Comparison of ENCODE assay signal across 8 cellular contexts in genomic region chr1:52727114-52727586, GRCh38. TPM values are rescaled to one million over a fixed set of nuclear protein-coding genes. Genes with fewer than 3 reads are reported as not detected.
DNase-seq lines count a peak whose midpoint lies in the region; ATAC-seq and TF ChIP-seq lines count a peak whose summit lies in the region.

No MANE protein-coding gene starts in this region.

- H3K4me1 ChIP-seq in CD4-positive, CD25-positive, alpha-beta regulatory T cell (ENCODE audit: control insufficient read depth, insufficient read depth, low read length, poor library complexity, severe bottlenecking), result peaks cover 20% of the 10 kb centered on the region
- H3K4me1 ChIP-seq in prostate gland (replicated peaks), result no peaks in the 10 kb centered on the region

- ATAC-seq in CD4-positive, CD25-positive, alpha-beta regulatory T cell (ENCODE audit: low read depth in 2 of 2), result no peak
- ATAC-seq in left cardiac atrium (peak; percentile 24), HG03108 (IDR thresholded peaks at IDR 0.05; ENCODE audit: unreplicated experiment) (no peak)

- H3K27me3 ChIP-seq in CD4-positive, CD25-positive, alpha-beta regulatory T cell (ENCODE audit: control insufficient read depth, insufficient read depth, low read length), result peaks cover 3% of the 10 kb centered on the region
- H3K27me3 ChIP-seq in prostate gland (replicated peaks; ENCODE audit: insufficient read depth), result no peaks in the 10 kb centered on the region

- TF ChIP-seq POLR2A in prostate gland (IDR thresholded peaks at IDR 0.05), result peak; percentile 1

- H3K9me3 ChIP-seq in CD4-positive, CD25-positive, alpha-beta regulatory T cell (ENCODE audit: control insufficient read depth in 2 of 2, low read length in 2 of 2), result no peaks in the 10 kb centered on the region
- H3K9me3 ChIP-seq in prostate gland, result no peaks in the 10 kb centered on the region

- peak overlapping the region; percentile 95 to 97 (median 96) for H3K4me3 Mint-ChIP-seq in CD4-positive, CD25-positive, alpha-beta regulatory T cell

- peaks cover 16% of the 10 kb centered on the region for H3K27me3 Mint-ChIP-seq in CD4-positive, CD25-positive, alpha-beta regulatory T cell

- no peaks in the 10 kb centered on the region for H3K9me3 Mint-ChIP-seq in CD4-positive, CD25-positive, alpha-beta regulatory T cell

- no peak overlapping the region for H3K27ac ChIP-seq in CD4-positive, CD25-positive, alpha-beta regulatory T cell (ENCODE audit: insufficient read depth, low read length, poor library complexity, severe bottlenecking)
- H3K27ac ChIP-seq in prostate gland, result peak overlapping the region; percentile 80 to 83

- H3K36me3 Mint-ChIP-seq in CD4-positive, CD25-positive, alpha-beta regulatory T cell, result peaks cover 4% of the 10 kb centered on the region

- peak in 1 of 3 donors; percentile 14 for DNase-seq in CD4-positive, CD25-positive, alpha-beta regulatory T cell
- DNase-seq in HPDE6-E6E7 (ENCODE audit: extremely low spot score) (peak; percentile 4), left cardiac atrium (no peak), prostate gland (ENCODE audit: low spot score) (no peak), NCI-H2196 treated with DMSO at 0.1 percent for 48 hours (lab: John Stamatoyannopoulos, UW; ENCODE audit: unreplicated experiment) (no peak)
- DNase-seq in activated T-cell treated with anti-CD3 and anti-CD28 coated beads, Interleukin-2, amount 50 U/mL, for 48 hours, result peak; percentile 33
- DNase-seq in stimulated activated CD4-positive, alpha-beta T cell treated with anti-CD3 and anti-CD28 coated beads, Interleukin-1b, Interleukin-23, amount 100 ng/mL, for 48 hours, result no peak

- H3K4me3 ChIP-seq in CD4-positive, CD25-positive, alpha-beta regulatory T cell (ENCODE audit: low read depth, low read length), result peak overlapping the region; percentile 94
- peak overlapping the region; percentile 78 to 87 for H3K4me3 ChIP-seq in prostate gland

- H3K36me3 ChIP-seq in CD4-positive, CD25-positive, alpha-beta regulatory T cell (ENCODE audit: control insufficient read depth, insufficient read depth, low read length), result no peaks in the 10 kb centered on the region
- H3K36me3 ChIP-seq in prostate gland, result no peaks in the 10 kb centered on the region

- WGBS in prostate gland, result under 1% methylated on average over 14 of the region's 14 CpGs

- H3K27ac Mint-ChIP-seq in CD4-positive, CD25-positive, alpha-beta regulatory T cell, result peak overlapping the region; percentile 48 to 95 (median 93)

- intact Hi-C loops in left cardiac atrium (cut with DNase I) (no loop called here), prostate gland (cut with DNase I) (loop anchor here (10.0 kb wide), 1 partner anchor 468 kb away; the partner anchor contains the start of gene CPT2)

- peaks cover 15 to 58% (median 37%) of the 10 kb centered on the region in 4 donors for H3K4me1 Mint-ChIP-seq in CD4-positive, CD25-positive, alpha-beta regulatory T cell

- no peak for TF ChIP-seq CTCF in prostate gland (IDR thresholded peaks at IDR 0.05)

RNA-seq across cellular contexts. Expression of gene ZYG11B, which starts 0.9 kb away (rescaled TPM):
- total RNA-seq in CD4-positive, CD25-positive, alpha-beta regulatory T cell, result 21.1 TPM
- polyA plus RNA-seq in CD4-positive, CD25-positive, alpha-beta regulatory T cell, result 10 to 100 TPM; 13.6 to 16.5 (median 15.0) TPM
- 10 to 100 TPM; 47.2 to 50.0 TPM for total RNA-seq in left cardiac atrium
- 10 to 100 TPM; 38.6 to 65.5 TPM for total RNA-seq in prostate gland

RNA-seq across cellular contexts. Expression of gene COA7, which starts 29.0 kb away (rescaled TPM):
- total RNA-seq in CD4-positive, CD25-positive, alpha-beta regulatory T cell, result 5.4 TPM
- polyA plus RNA-seq in CD4-positive, CD25-positive, alpha-beta regulatory T cell, result 1 to 10 TPM; 2.4 to 4.6 (median 3.2) TPM
- total RNA-seq in left cardiac atrium (10 to 100 TPM; 15.3 to 24.3 TPM), prostate gland (1 to 10 TPM; 4.4 to 9.1 TPM)

Comparison
In these comparisons a context has a peak if more than half of its experiments do, and no peak if none do; other contexts are left out.
1. ATAC-seq: peak in left cardiac atrium (2 of 2); none in CD4-positive, CD25-positive, alpha-beta regulatory T cell (0 of 2) and HG03108 (single experiment).
2. DNase-seq: peak in HPDE6-E6E7 (single experiment) and activated T-cell treated with anti-CD3 and anti-CD28 coated beads, Interleukin-2, amount 50 U/mL, for 48 hours (2 of 2); none in left cardiac atrium (single experiment), prostate gland (single experiment), NCI-H2196 treated with DMSO at 0.1 percent for 48 hours (single experiment) and stimulated activated CD4-positive, alpha-beta T cell treated with anti-CD3 and anti-CD28 coated beads, Interleukin-1b, Interleukin-23, amount 100 ng/mL, for 48 hours (single experiment).